8 cellular contexts compared by ENCODE assay signal in genomic region chr5:36240779-36241635, GRCh38. TPM values are rescaled to one million over a fixed set of nuclear protein-coding genes. Genes with fewer than 3 reads are reported as not detected.
A peak's percentile ranks its signal among the peaks of the same experiment; 100 is the strongest.
DNase-seq lines count a peak whose midpoint lies in the region; ATAC-seq and TF ChIP-seq lines count a peak whose summit lies in the region.

No MANE protein-coding gene starts in this region.

- peak overlapping the region; percentile 85 for H3K4me3 Mint-ChIP-seq in progenitor cell of endocrine pancreas (ENCODE audit: low read depth)

- no peak for TF ChIP-seq CTCF in SU-DHL-6 (IDR thresholded peaks at IDR 0.05; ENCODE audit: insufficient read depth, low read length, poor library complexity, severe bottlenecking)
- TF ChIP-seq CTCF in right atrium auricular region (IDR thresholded peaks at IDR 0.05) = no peak
- peak; percentile 8 for TF ChIP-seq CTCF in progenitor cell of endocrine pancreas (IDR thresholded peaks at IDR 0.05; ENCODE audit: unreplicated experiment)

- no peaks in the 10 kb centered on the region for H3K27me3 ChIP-seq in SU-DHL-6 (ENCODE audit: low read length)
- H3K27me3 ChIP-seq in right atrium auricular region = no peaks in the 10 kb centered on the region

- H3K36me3 ChIP-seq in SU-DHL-6 (ENCODE audit: low read length) = no peaks in the 10 kb centered on the region
- no peaks in the 10 kb centered on the region for H3K36me3 ChIP-seq in right atrium auricular region

- peak overlapping the region; percentile 72 for H2AFZ ChIP-seq in SU-DHL-6 (ENCODE audit: low read depth, low read length, severe bottlenecking)

- peak overlapping the region; percentile 12; the same call in 1 of the 2 replicates for H3K27ac ChIP-seq in SU-DHL-6 (ENCODE audit: low read depth, low read length)
- peak overlapping the region; percentile 93 for H3K27ac ChIP-seq in angular gyrus (ENCODE audit: low read depth, low read length)
- peak overlapping the region; percentile 98 to 99 for H3K27ac ChIP-seq in right atrium auricular region

- H3K27me3 Mint-ChIP-seq in progenitor cell of endocrine pancreas = no peaks in the 10 kb centered on the region

- H3K4me1 ChIP-seq in right atrium auricular region = peaks cover 0 to 43% of the 10 kb centered on the region in 2 donors

- peak; percentile 79 for DNase-seq in ELF-1 (ENCODE audit: low read depth, low spot score)
- DNase-seq in Jurkat, Clone E6-1 (ENCODE audit: low read depth, low spot score) = no peak
- peak; percentile 68 for DNase-seq in right atrium auricular region (ENCODE audit: low spot score)
- peak; percentile 52 for DNase-seq in progenitor cell of endocrine pancreas (ENCODE audit: low spot score, unreplicated experiment)
- DNase-seq in GOT3 (lab: John Stamatoyannopoulos, UW) = no peak

- peaks cover 32% of the 10 kb centered on the region for H3K4me1 Mint-ChIP-seq in progenitor cell of endocrine pancreas (ENCODE audit: low read depth)

- H3K9me3 ChIP-seq in SU-DHL-6 (ENCODE audit: insufficient read depth, low read length) (no peaks in the 10 kb centered on the region), right atrium auricular region (no peaks in the 10 kb centered on the region)

- H3K27ac Mint-ChIP-seq in progenitor cell of endocrine pancreas = peak overlapping the region; percentile 96

- peak overlapping the region; percentile 74 for H3K4me2 ChIP-seq in SU-DHL-6 (ENCODE audit: low read depth, low read length, poor library complexity, severe bottlenecking)

- peak overlapping the region; percentile 61 for H3K4me3 ChIP-seq in Jurkat, Clone E6-1 (ENCODE audit: low read length)
- H3K4me3 ChIP-seq in SU-DHL-6 (ENCODE audit: insufficient read depth, low read length, poor library complexity, severe bottlenecking) (peak overlapping the region; percentile 81), right atrium auricular region (peak overlapping the region; percentile 83 to 93)

- H3K9me3 Mint-ChIP-seq in progenitor cell of endocrine pancreas (ENCODE audit: low read depth) = no peaks in the 10 kb centered on the region

- peak overlapping the region; percentile 67 for H3K9ac ChIP-seq in SU-DHL-6 (ENCODE audit: low read length)

- peak; percentile 23 for ATAC-seq in GM21737 (IDR thresholded peaks at IDR 0.05; ENCODE audit: unreplicated experiment)

- no peaks in the 10 kb centered on the region for H3K79me2 ChIP-seq in SU-DHL-6 (ENCODE audit: insufficient read depth, low read length)

- H3K36me3 Mint-ChIP-seq in progenitor cell of endocrine pancreas (ENCODE audit: insufficient read depth) = no peaks in the 10 kb centered on the region

- H4K20me1 ChIP-seq in SU-DHL-6 (ENCODE audit: low read depth, low read length) = no peaks in the 10 kb centered on the region

- H3K9me2 ChIP-seq in SU-DHL-6 (replicated peaks; ENCODE audit: insufficient read depth, low read length) = no peaks in the 10 kb centered on the region

- peaks cover 19% of the 10 kb centered on the region; the same call in 1 of the 2 replicates for H3F3A ChIP-seq in SU-DHL-6 (ENCODE audit: insufficient read depth)

RNA-seq across cellular contexts. Expression of gene NADK2, which starts 0.7 kb away (rescaled TPM):
- 30.4 TPM for polyA plus RNA-seq in Jurkat, Clone E6-1 (2012; ENCODE audit: insufficient read depth, insufficient read length)
- 10 to 100 TPM; 17.9 to 30.4 TPM for total RNA-seq in right atrium auricular region
- total RNA-seq in progenitor cell of endocrine pancreas = 38.1 and 41.8 TPM in 2 replicates

Comparison
In these comparisons a context has a peak if more than half of its experiments do, and no peak if none do; other contexts are left out.
1. DNase-seq: peak in ELF-1 (single experiment), right atrium auricular region (single experiment) and progenitor cell of endocrine pancreas (single experiment); none in Jurkat, Clone E6-1 (single experiment) and GOT3 (single experiment).
2. H3K27ac ChIP-seq: peak in every context shown above with its lines; median percentile 98 in right atrium auricular region; 93 in angular gyrus; 12 in SU-DHL-6.
3. Peak in every context shown above with its lines, with median percentiles within 50 percentile points of each other: H3K4me3 ChIP-seq.